ENCODE assay signal across 11 cellular contexts in the genomic region with DNA sequence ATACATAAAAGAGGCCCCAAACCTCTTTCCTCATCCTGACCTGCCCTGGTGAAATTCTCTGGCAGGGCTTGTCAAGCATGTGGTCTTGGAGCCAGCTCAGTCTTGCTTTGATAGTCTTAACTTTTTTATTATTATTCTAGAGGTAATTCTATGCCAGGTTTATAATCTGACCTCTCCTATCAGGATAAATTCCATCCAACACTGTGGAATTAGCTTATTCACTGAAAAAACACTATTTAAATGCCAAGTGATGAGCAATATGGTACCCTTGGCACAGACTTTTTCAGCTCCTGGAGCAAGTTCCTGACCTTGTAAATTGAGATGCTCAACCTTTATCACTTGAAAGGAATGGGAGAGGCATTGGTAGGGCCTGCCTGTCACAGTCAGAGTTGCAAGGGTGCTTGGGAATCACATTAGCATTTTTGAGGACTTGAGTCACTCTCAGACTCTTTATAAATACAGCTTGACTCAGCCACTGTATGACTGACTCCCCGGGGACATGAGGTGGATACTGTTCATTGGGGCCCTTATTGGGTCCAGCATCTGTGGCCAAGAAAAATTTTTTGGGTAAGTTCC. TPM values are rescaled to one million over a fixed set of nuclear protein-coding genes. Genes with fewer than 3 reads are reported as not detected.
DNase-seq lines count a peak whose midpoint lies in the region; ATAC-seq, FAIRE-seq and TF ChIP-seq lines count a peak whose summit lies in the region.
"Had no signal": no experiment of that assay in that cellular context is flagged by ENCODE, and none has a peak within 500 bp of the region (broad histone marks: within the 10 kb centered on the region; RNA-seq: fewer than 3 reads in every experiment).

A gene with protein sequence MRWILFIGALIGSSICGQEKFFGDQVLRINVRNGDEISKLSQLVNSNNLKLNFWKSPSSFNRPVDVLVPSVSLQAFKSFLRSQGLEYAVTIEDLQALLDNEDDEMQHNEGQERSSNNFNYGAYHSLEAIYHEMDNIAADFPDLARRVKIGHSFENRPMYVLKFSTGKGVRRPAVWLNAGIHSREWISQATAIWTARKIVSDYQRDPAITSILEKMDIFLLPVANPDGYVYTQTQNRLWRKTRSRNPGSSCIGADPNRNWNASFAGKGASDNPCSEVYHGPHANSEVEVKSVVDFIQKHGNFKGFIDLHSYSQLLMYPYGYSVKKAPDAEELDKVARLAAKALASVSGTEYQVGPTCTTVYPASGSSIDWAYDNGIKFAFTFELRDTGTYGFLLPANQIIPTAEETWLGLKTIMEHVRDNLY (plus strand): TSS at position 480 of the 576 bp plus-strand sequence. CDS start 20 bp downstream, at position 500.

- H3K4me3 ChIP-seq in AG10803 (ENCODE audit: low read length) = no peak within 1 kb of the TSS
- no peak within 1 kb of the TSS for H3K4me3 ChIP-seq in body of pancreas

- peaks cover 26% of the 10 kb centered on the region for H3K4me1 ChIP-seq in body of pancreas

- CTCF ChIA-PET in activated CD8-positive, alpha-beta memory T cell treated with anti-CD3 and anti-CD28 coated beads, Interleukin-2, amount 10 ng/mL, durations not matched to agents 7 days and 5 days (lab: Charles Lee) = no interaction called here

- no peaks in the 10 kb centered on the region for H3K9me3 ChIP-seq in body of pancreas

- peak within 1 kb of the TSS; percentile 63 to 89 (median 77) for H3K27ac ChIP-seq in body of pancreas
- H3K27ac ChIP-seq: KMS-11 had no signal

- no peaks in the 10 kb centered on the region for H3K36me3 Mint-ChIP-seq in activated CD8-positive, alpha-beta memory T cell treated with anti-CD3 and anti-CD28 coated beads, Interleukin-2, amount 10 ng/mL, durations not matched to agents 7 days and 5 days
- H3K36me3 Mint-ChIP-seq: activated naive CD8-positive, alpha-beta T cell; T-cell had no signal

- TF ChIP-seq CTCF in AG10803 (conservative IDR thresholded peaks at IDR 0.05; ENCODE audit: low read length) (no peak), body of pancreas (IDR thresholded peaks at IDR 0.05) (no peak)

- peak; percentile 98 for DNase-seq in AG10803 (ENCODE audit: low read depth)
- DNase-seq in HTR-8/SVneo (ENCODE audit: insufficient read length, low spot score) = peak; percentile 77
- peak in 2 of 4 donors; percentile 35 to 52 for DNase-seq in body of pancreas
- peak; percentile 96 for DNase-seq in myocyte (ENCODE audit: low read depth)
- DNase-seq in activated CD8-positive, alpha-beta memory T cell treated with anti-CD3 and anti-CD28 coated beads, Interleukin-2, amount 10 ng/mL, durations not matched to agents 7 days and 5 days = no peak
- no peak for DNase-seq in activated CD4-positive, alpha-beta T cell treated with anti-CD3 and anti-CD28 coated beads, Interleukin-2, amount 50 U/mL, for 48 hours
- no peak for DNase-seq in T-helper 1 cell
- DNase-seq: T-cell had no signal

- no peaks in the 10 kb centered on the region for H3K36me3 ChIP-seq in body of pancreas (replicated peaks in 1 of 2; ENCODE audit: insufficient read depth in 1 of 2, low read depth in 2 of 2)

- no peaks in the 10 kb centered on the region for H3K27me3 ChIP-seq in body of pancreas

- intact Hi-C loops in body of pancreas (cut with DNase I) = loop anchor here (10.0 kb wide), 1 partner anchor 52 kb away; the partner anchor contains the start of gene CPA5

- no peak within 1 kb of the TSS for H3K4me3 Mint-ChIP-seq in activated CD8-positive, alpha-beta memory T cell treated with anti-CD3 and anti-CD28 coated beads, Interleukin-2, amount 10 ng/mL, durations not matched to agents 7 days and 5 days
- H3K4me3 Mint-ChIP-seq: activated naive CD8-positive, alpha-beta T cell; T-cell had no signal

- no peak within 1 kb of the TSS for H3K27ac Mint-ChIP-seq in activated CD8-positive, alpha-beta memory T cell treated with anti-CD3 and anti-CD28 coated beads, Interleukin-2, amount 10 ng/mL, durations not matched to agents 7 days and 5 days
- H3K27ac Mint-ChIP-seq: activated naive CD8-positive, alpha-beta T cell; T-cell had no signal

- no peak for FAIRE-seq in HTR-8/SVneo (lab: Jason Lieb, UNC)

- H3K9me3 Mint-ChIP-seq in activated CD8-positive, alpha-beta memory T cell treated with anti-CD3 and anti-CD28 coated beads, Interleukin-2, amount 10 ng/mL, durations not matched to agents 7 days and 5 days (ENCODE audit: low read depth) = peaks cover 2% of the 10 kb centered on the region
- H3K9me3 Mint-ChIP-seq: T-cell had no signal

- TF ChIP-seq POLR2A in body of pancreas (IDR thresholded peaks at IDR 0.05) = no peak

- H3K4me1 Mint-ChIP-seq in activated CD8-positive, alpha-beta memory T cell treated with anti-CD3 and anti-CD28 coated beads, Interleukin-2, amount 10 ng/mL, durations not matched to agents 7 days and 5 days = no peaks in the 10 kb centered on the region
- H3K4me1 Mint-ChIP-seq: T-cell had no signal

- ATAC-seq in body of pancreas (no peak), HG02852 (IDR thresholded peaks at IDR 0.05; ENCODE audit: unreplicated experiment) (no peak)
- ATAC-seq in activated CD8-positive, alpha-beta memory T cell treated with anti-CD3 and anti-CD28 coated beads, Interleukin-2, amount 10 ng/mL, durations not matched to agents 7 days and 5 days = no peak
- ATAC-seq: T-cell had no signal

- peaks cover 3% of the 10 kb centered on the region for H3K27me3 Mint-ChIP-seq in activated CD8-positive, alpha-beta memory T cell treated with anti-CD3 and anti-CD28 coated beads, Interleukin-2, amount 10 ng/mL, durations not matched to agents 7 days and 5 days
- H3K27me3 Mint-ChIP-seq: activated naive CD8-positive, alpha-beta T cell; T-cell had no signal

- 52 to 55% methylated on average over 1 of the region's 1 CpG for WGBS in body of pancreas, 2 donors

RNA-seq across cellular contexts. Expression of the gene that starts here (rescaled TPM):
- total RNA-seq in body of pancreas (10 to 100 TPM in 1 of 2 donors, 1 to 10 TPM in 1; 9.6 to 10.2 TPM), myocyte (4.0 and 5.7 TPM in 2 replicates)
- polyA plus RNA-seq in myocyte (2012) = 35.5 TPM
- not detected for total RNA-seq in activated CD8-positive, alpha-beta memory T cell treated with anti-CD3 and anti-CD28 coated beads, Interleukin-2, amount 10 ng/mL, durations not matched to agents 7 days and 5 days

Comparison
In these comparisons a context has a peak if more than half of its experiments do, and no peak if none do; other contexts are left out.
1. DNase-seq: peak in AG10803 (single experiment), HTR-8/SVneo (single experiment) and myocyte (single experiment); none in activated CD8-positive, alpha-beta memory T cell treated with anti-CD3 and anti-CD28 coated beads, Interleukin-2, amount 10 ng/mL, durations not matched to agents 7 days and 5 days (single experiment), activated CD4-positive, alpha-beta T cell treated with anti-CD3 and anti-CD28 coated beads, Interleukin-2, amount 50 U/mL, for 48 hours (0 of 2) and T-helper 1 cell (0 of 5).